ENCODE assay signal across 9 cellular contexts in genomic region chr10:43076311-43076875, GRCh38. TPM values are rescaled to one million over a fixed set of nuclear protein-coding genes. Genes with fewer than 3 reads are reported as not detected.
DNase-seq lines count a peak whose midpoint lies in the region; ATAC-seq, FAIRE-seq and TF ChIP-seq lines count a peak whose summit lies in the region.
"Had no signal": no experiment of that assay in that cellular context is flagged by ENCODE, and none has a peak within 500 bp of the region (broad histone marks: within the 10 kb centered on the region; RNA-seq: fewer than 3 reads in every experiment).

No MANE protein-coding gene starts in this region.

- peak overlapping the region; percentile 38 for H3K4me3 Mint-ChIP-seq in activated CD8-positive, alpha-beta T cell treated with anti-CD3 and anti-CD28 coated beads, Interleukin-2, amount 10 ng/mL, durations not matched to agents 7 days and 5 days
- no peak overlapping the region for H3K4me3 Mint-ChIP-seq in activated CD8-positive, alpha-beta T cell treated with anti-CD3 and anti-CD28 coated beads for 36 hours
- H3K4me3 Mint-ChIP-seq in activated T-cell treated with anti-CD3 and anti-CD28 coated beads, Interleukin-2, amount 50 U/mL, for 72 hours: peak overlapping the region; percentile 61 to 63
- H3K4me3 Mint-ChIP-seq in immature natural killer cell: peak overlapping the region in 4 of 5 donors; percentile 7 to 64 (median 26)

- no peaks in the 10 kb centered on the region for H3K36me3 ChIP-seq in subcutaneous abdominal adipose tissue (ENCODE audit: control insufficient read depth in 5 of 5, insufficient read depth in 5 of 5, low read length in 5 of 5)

- H3K27me3 ChIP-seq in subcutaneous abdominal adipose tissue (ENCODE audit: control insufficient read depth in 5 of 5, insufficient read depth in 4 of 5, low read length in 5 of 5): peaks cover 8 to 57% (median 53%) of the 10 kb centered on the region in 5 donors

- no peak for FAIRE-seq in RCC 7860 (lab: Jason Lieb, UNC)

- no peaks in the 10 kb centered on the region for H3K36me3 Mint-ChIP-seq in activated CD8-positive, alpha-beta T cell treated with anti-CD3 and anti-CD28 coated beads, Interleukin-2, amount 10 ng/mL, durations not matched to agents 7 days and 5 days (ENCODE audit: low read depth)
- no peaks in the 10 kb centered on the region for H3K36me3 Mint-ChIP-seq in activated CD8-positive, alpha-beta T cell treated with anti-CD3 and anti-CD28 coated beads for 36 hours (ENCODE audit: low read depth)
- no peaks in the 10 kb centered on the region for H3K36me3 Mint-ChIP-seq in activated T-cell treated with anti-CD3 and anti-CD28 coated beads, Interleukin-2, amount 50 U/mL, for 72 hours (ENCODE audit: insufficient read depth in 2 of 2)
- no peaks in the 10 kb centered on the region for H3K36me3 Mint-ChIP-seq in immature natural killer cell

- CTCF ChIA-PET in activated CD8-positive, alpha-beta T cell treated with anti-CD3 and anti-CD28 coated beads, Interleukin-2, amount 10 ng/mL, durations not matched to agents 7 days and 5 days (lab: Charles Lee): no interaction called here
- CTCF ChIA-PET in activated CD8-positive, alpha-beta T cell treated with anti-CD3 and anti-CD28 coated beads for 36 hours (lab: Charles Lee): interaction anchor here (1.9 kb wide), 1 partner anchor 29 kb away, joined by 5 read pairs; no protein-coding TSS in a partner anchor

- intact Hi-C loops in activated CD8-positive, alpha-beta T cell treated with anti-CD3 and anti-CD28 coated beads for 36 hours (cut with micrococcal nuclease): no loop called here

- H3K4me1 Mint-ChIP-seq in activated CD8-positive, alpha-beta T cell treated with anti-CD3 and anti-CD28 coated beads, Interleukin-2, amount 10 ng/mL, durations not matched to agents 7 days and 5 days (ENCODE audit: low read depth): peaks cover 12% of the 10 kb centered on the region
- peaks cover 4% of the 10 kb centered on the region for H3K4me1 Mint-ChIP-seq in activated CD8-positive, alpha-beta T cell treated with anti-CD3 and anti-CD28 coated beads for 36 hours (ENCODE audit: low read depth)
- H3K4me1 Mint-ChIP-seq in activated T-cell treated with anti-CD3 and anti-CD28 coated beads, Interleukin-2, amount 50 U/mL, for 72 hours (ENCODE audit: low read depth): no peaks in the 10 kb centered on the region
- peaks cover 0 to 9% of the 10 kb centered on the region in 2 donors for H3K4me1 Mint-ChIP-seq in immature natural killer cell

- POLR2A ChIA-PET in activated CD8-positive, alpha-beta T cell treated with anti-CD3 and anti-CD28 coated beads, Interleukin-2, amount 10 ng/mL, durations not matched to agents 7 days and 5 days (lab: Charles Lee): no interaction called here
- POLR2A ChIA-PET in activated CD8-positive, alpha-beta T cell treated with anti-CD3 and anti-CD28 coated beads for 36 hours (lab: Charles Lee): interaction anchor here (1.2 kb wide), 1 partner anchor 211 kb away, joined by 3 read pairs; no protein-coding TSS in a partner anchor

- no peaks in the 10 kb centered on the region for H3K9me3 Mint-ChIP-seq in activated CD8-positive, alpha-beta T cell treated with anti-CD3 and anti-CD28 coated beads, Interleukin-2, amount 10 ng/mL, durations not matched to agents 7 days and 5 days (ENCODE audit: insufficient read depth)
- no peaks in the 10 kb centered on the region for H3K9me3 Mint-ChIP-seq in activated CD8-positive, alpha-beta T cell treated with anti-CD3 and anti-CD28 coated beads for 36 hours
- H3K9me3 Mint-ChIP-seq in activated T-cell treated with anti-CD3 and anti-CD28 coated beads, Interleukin-2, amount 50 U/mL, for 72 hours: no peaks in the 10 kb centered on the region
- H3K9me3 Mint-ChIP-seq in immature natural killer cell: no peaks in the 10 kb centered on the region

- H3K4me3 ChIP-seq in subcutaneous abdominal adipose tissue (ENCODE audit: low read depth in 1 of 5, low read length in 5 of 5): peak overlapping the region in 4 of 5 donors; percentile 39 to 56 (median 41)

- peaks cover 32% of the 10 kb centered on the region for H3K27me3 Mint-ChIP-seq in activated CD8-positive, alpha-beta T cell treated with anti-CD3 and anti-CD28 coated beads, Interleukin-2, amount 10 ng/mL, durations not matched to agents 7 days and 5 days (ENCODE audit: low read depth)
- H3K27me3 Mint-ChIP-seq in activated CD8-positive, alpha-beta T cell treated with anti-CD3 and anti-CD28 coated beads for 36 hours: peaks cover 30% of the 10 kb centered on the region
- peaks cover 38% of the 10 kb centered on the region for H3K27me3 Mint-ChIP-seq in activated T-cell treated with anti-CD3 and anti-CD28 coated beads, Interleukin-2, amount 50 U/mL, for 72 hours (ENCODE audit: low read depth)
- peaks cover 2 to 15% (median 12%) of the 10 kb centered on the region in 3 donors for H3K27me3 Mint-ChIP-seq in immature natural killer cell (ENCODE audit: low read depth in 3 of 3)

- ATAC-seq in activated CD8-positive, alpha-beta T cell treated with anti-CD3 and anti-CD28 coated beads, Interleukin-2, amount 10 ng/mL, durations not matched to agents 7 days and 5 days: peak; percentile 17
- no peak for ATAC-seq in activated CD8-positive, alpha-beta T cell treated with anti-CD3 and anti-CD28 coated beads for 36 hours
- ATAC-seq in activated T-cell treated with anti-CD3 and anti-CD28 coated beads, Interleukin-2, amount 50 U/mL, for 72 hours (replicated peaks in 1 of 2): peak; percentile 19 to 40

- H3K4me1 ChIP-seq in subcutaneous abdominal adipose tissue (ENCODE audit: control insufficient read depth in 5 of 5, insufficient read depth in 5 of 5, low read length in 5 of 5): peaks cover 0 to 33% (median 18%) of the 10 kb centered on the region in 5 donors

- no peak for DNase-seq in activated CD8-positive, alpha-beta T cell treated with anti-CD3 and anti-CD28 coated beads, Interleukin-2, amount 10 ng/mL, durations not matched to agents 7 days and 5 days
- no peak for DNase-seq in activated CD8-positive, alpha-beta T cell treated with anti-CD3 and anti-CD28 coated beads for 36 hours
- peak in 1 of 2 donors; percentile 7 for DNase-seq in activated T-cell treated with anti-CD3 and anti-CD28 coated beads, Interleukin-2, amount 50 U/mL, for 72 hours
- DNase-seq in immature natural killer cell (no peak), RCC 7860 (ENCODE audit: low spot score) (no peak), DMS79 treated with DMSO at 0.1 percent for 48 hours (lab: John Stamatoyannopoulos, UW) (no peak)
- no peak for DNase-seq in stimulated activated CD4-positive, alpha-beta T cell treated with anti-CD3 and anti-CD28 coated beads, Interleukin-1b, Interleukin-23, amount 100 ng/mL, for 48 hours
- DNase-seq: DND-41 had no signal

- no peak overlapping the region for H3K27ac ChIP-seq in subcutaneous abdominal adipose tissue (ENCODE audit: low read depth, low read length)

- no peak for TF ChIP-seq CTCF in activated CD8-positive, alpha-beta T cell treated with anti-CD3 and anti-CD28 coated beads for 36 hours (IDR thresholded peaks at IDR 0.05)

- H3K27ac Mint-ChIP-seq in activated CD8-positive, alpha-beta T cell treated with anti-CD3 and anti-CD28 coated beads, Interleukin-2, amount 10 ng/mL, durations not matched to agents 7 days and 5 days: no peak overlapping the region
- H3K27ac Mint-ChIP-seq in activated CD8-positive, alpha-beta T cell treated with anti-CD3 and anti-CD28 coated beads for 36 hours: no peak overlapping the region
- no peak overlapping the region for H3K27ac Mint-ChIP-seq in activated T-cell treated with anti-CD3 and anti-CD28 coated beads, Interleukin-2, amount 50 U/mL, for 72 hours
- no peak overlapping the region for H3K27ac Mint-ChIP-seq in immature natural killer cell

- H3K9ac ChIP-seq in subcutaneous abdominal adipose tissue (ENCODE audit: low read length in 5 of 5): no peak overlapping the region

- no peaks in the 10 kb centered on the region for H3K9me3 ChIP-seq in subcutaneous abdominal adipose tissue (ENCODE audit: control insufficient read depth in 5 of 5, low read length in 5 of 5)

RNA-seq across cellular contexts. Expression of gene RET, which starts 0.5 kb away (rescaled TPM):
- under 1 TPM; 0.13 to 0.34 TPM for total RNA-seq in activated CD8-positive, alpha-beta T cell treated with anti-CD3 and anti-CD28 coated beads, Interleukin-2, amount 10 ng/mL, durations not matched to agents 7 days and 5 days
- total RNA-seq in activated CD8-positive, alpha-beta T cell treated with anti-CD3 and anti-CD28 coated beads for 36 hours: under 1 TPM; 0.13 to 0.47 TPM
- total RNA-seq in activated T-cell treated with anti-CD3 and anti-CD28 coated beads, Interleukin-2, amount 50 U/mL, for 72 hours: under 1 TPM; 0.29 to 0.67 TPM
- polyA plus RNA-seq in immature natural killer cell: under 1 TPM in 1 of 3 donors, not detected in 2; 0.27 TPM
